In genomic region chr16:85200471-85201278, GRCh38 we compare ENCODE assay signal across 1 cellular context.
TF ChIP-seq lines count a peak whose summit lies in the region.

No MANE protein-coding gene starts in this region.

TF ChIP-seq in HepG2, 621 proteins besides CTCF, POLR2A, EP300 and RAD21 (continued from another document and continues in another):
- no peak for TF ChIP-seq ELK4 (CRISPR knock-in tag; IDR thresholded peaks at IDR 0.05; ENCODE audit: borderline replicate concordance)
- TF ChIP-seq ZBTB10 (CRISPR knock-in tag; IDR thresholded peaks at IDR 0.05; ENCODE audit: borderline replicate concordance) = peak; percentile 65; the same call in 1 of the 2 replicates
- TF ChIP-seq JDP2 (CRISPR knock-in tag; IDR thresholded peaks at IDR 0.05; ENCODE audit: borderline replicate concordance) = no peak
- peak; percentile 67; the same call in 1 of the 2 replicates for TF ChIP-seq YEATS4 (CRISPR knock-in tag; IDR thresholded peaks at IDR 0.05; ENCODE audit: borderline replicate concordance)
- peak; percentile 50 for TF ChIP-seq GATAD2A (CRISPR knock-in tag; IDR thresholded peaks at IDR 0.05)
- TF ChIP-seq USF2 (IDR thresholded peaks at IDR 0.05; ENCODE audit: low read depth, low read length) = no peak
- no peak for TF ChIP-seq USF2 (CRISPR knock-in tag; IDR thresholded peaks at IDR 0.05; ENCODE audit: borderline replicate concordance)
- TF ChIP-seq HIVEP1 (CRISPR knock-in tag; IDR thresholded peaks at IDR 0.05) = 0 out of 2 replicates have a peak, but pooled peaks have one; percentile 41
- 0 out of 2 replicates have a peak, but pooled peaks have one; percentile 15 for TF ChIP-seq CBX5 (CRISPR knock-in tag; IDR thresholded peaks at IDR 0.05; ENCODE audit: borderline replicate concordance)
- peak; percentile 42; the same call in 1 of the 2 replicates for TF ChIP-seq HNF4A (CRISPR knock-in tag; IDR thresholded peaks at IDR 0.05)
- peak; percentile 32; the same call in 1 of the 2 replicates for TF ChIP-seq IRF2 (CRISPR knock-in tag; IDR thresholded peaks at IDR 0.05)
- peak; percentile 84 for TF ChIP-seq FOXJ3 (CRISPR knock-in tag; IDR thresholded peaks at IDR 0.05; ENCODE audit: borderline replicate concordance)
- peak; percentile 50; the same call in 1 of the 2 replicates for TF ChIP-seq RXRA (CRISPR knock-in tag; IDR thresholded peaks at IDR 0.05)
- TF ChIP-seq SP2 (CRISPR knock-in tag; IDR thresholded peaks at IDR 0.05) = no peak
- no peak for TF ChIP-seq NR3C1 (CRISPR knock-in tag; IDR thresholded peaks at IDR 0.05)
- TF ChIP-seq ZFP90 (CRISPR knock-in tag; IDR thresholded peaks at IDR 0.05; ENCODE audit: borderline replicate concordance) = peak; percentile 89; the same call in 1 of the 2 replicates
- no peak for TF ChIP-seq ZMAT5 (CRISPR knock-in tag; IDR thresholded peaks at IDR 0.05; ENCODE audit: borderline replicate concordance, low read depth)
- no peak for TF ChIP-seq ZNF704 (CRISPR knock-in tag; IDR thresholded peaks at IDR 0.05; ENCODE audit: borderline replicate concordance)
- no peak for TF ChIP-seq SP1 (IDR thresholded peaks at IDR 0.05)
- TF ChIP-seq SP1 (CRISPR knock-in tag; IDR thresholded peaks at IDR 0.05) = no peak
- 0 out of 2 replicates have a peak, but pooled peaks have one; percentile 62 for TF ChIP-seq ZNF691 (CRISPR knock-in tag; IDR thresholded peaks at IDR 0.05; ENCODE audit: borderline replicate concordance, low read depth)
- TF ChIP-seq ZNF274 (CRISPR knock-in tag; IDR thresholded peaks at IDR 0.05) = 0 out of 2 replicates have a peak, but pooled peaks have one; percentile 11
- TF ChIP-seq HOXD1 (CRISPR knock-in tag; IDR thresholded peaks at IDR 0.05) = peak; percentile 19; the same call in 1 of the 2 replicates
- peak; percentile 87 for TF ChIP-seq CREB1 (IDR thresholded peaks at IDR 0.05)
- TF ChIP-seq CREB1 (CRISPR knock-in tag; IDR thresholded peaks at IDR 0.05) = peak; percentile 90
- no peak for TF ChIP-seq CHD4 (IDR thresholded peaks at IDR 0.05; ENCODE audit: borderline replicate concordance, low read length)
- no peak; the same call in 1 of the 2 replicates for TF ChIP-seq ZNF44 (CRISPR knock-in tag; IDR thresholded peaks at IDR 0.05)
- TF ChIP-seq ZNF670 (CRISPR knock-in tag; IDR thresholded peaks at IDR 0.05; ENCODE audit: borderline replicate concordance) = 0 out of 2 replicates have a peak, but pooled peaks have one; percentile 11
- no peak for TF ChIP-seq TCF7 (IDR thresholded peaks at IDR 0.05; ENCODE audit: low read depth)
- TF ChIP-seq ASH2L (IDR thresholded peaks at IDR 0.05; ENCODE audit: insufficient read length, low read depth, low read length) = peak; percentile 24
- peak; percentile 9; the same call in 1 of the 2 replicates for TF ChIP-seq THRA (CRISPR knock-in tag; IDR thresholded peaks at IDR 0.05; ENCODE audit: borderline replicate concordance)
- TF ChIP-seq PRPF4 (IDR thresholded peaks at IDR 0.05; ENCODE audit: low read depth, low read length, poor library complexity, severe bottlenecking) = no peak
- no peak for TF ChIP-seq NR0B2 (CRISPR knock-in tag; IDR thresholded peaks at IDR 0.05)
- peak; percentile 54; the same call in 1 of the 2 replicates for TF ChIP-seq ZNF629 (CRISPR knock-in tag; conservative IDR thresholded peaks at IDR 0.05)
- TF ChIP-seq ZNF674 (CRISPR knock-in tag; IDR thresholded peaks at IDR 0.05; ENCODE audit: low read depth) = no peak
- TF ChIP-seq ZNF790 (CRISPR knock-in tag; IDR thresholded peaks at IDR 0.05; ENCODE audit: borderline replicate concordance) = 0 out of 2 replicates have a peak, but pooled peaks have one; percentile 60
- no peak for TF ChIP-seq BCLAF1 (IDR thresholded peaks at IDR 0.05)
- TF ChIP-seq ZNF263 (CRISPR knock-in tag; IDR thresholded peaks at IDR 0.05) = 0 out of 2 replicates have a peak, but pooled peaks have one; percentile 32
- peak; percentile 92 for TF ChIP-seq MAFF (IDR thresholded peaks at IDR 0.05; ENCODE audit: low read depth, low read length)
- no peak for TF ChIP-seq ZNF136 (CRISPR knock-in tag; IDR thresholded peaks at IDR 0.05; ENCODE audit: low read depth)
- TF ChIP-seq MIER3 (CRISPR knock-in tag; IDR thresholded peaks at IDR 0.05; ENCODE audit: borderline replicate concordance) = peak; percentile 20; the same call in 1 of the 2 replicates
- 0 out of 2 replicates have a peak, but pooled peaks have one; percentile 70 for TF ChIP-seq ZNF800 (CRISPR knock-in tag; IDR thresholded peaks at IDR 0.05)
- TF ChIP-seq ATF5 (CRISPR knock-in tag; IDR thresholded peaks at IDR 0.05; ENCODE audit: low read depth) = 0 out of 2 replicates have a peak, but pooled peaks have one; percentile 12
- 0 out of 2 replicates have a peak, but pooled peaks have one; percentile 63 for TF ChIP-seq HOXA5 (CRISPR knock-in tag; IDR thresholded peaks at IDR 0.05)
- no peak for TF ChIP-seq RBM22 (optimal IDR thresholded peaks at IDR 0.05; ENCODE audit: low read length)
